ENCODE assay signal across 20 cellular contexts in the genomic region with DNA sequence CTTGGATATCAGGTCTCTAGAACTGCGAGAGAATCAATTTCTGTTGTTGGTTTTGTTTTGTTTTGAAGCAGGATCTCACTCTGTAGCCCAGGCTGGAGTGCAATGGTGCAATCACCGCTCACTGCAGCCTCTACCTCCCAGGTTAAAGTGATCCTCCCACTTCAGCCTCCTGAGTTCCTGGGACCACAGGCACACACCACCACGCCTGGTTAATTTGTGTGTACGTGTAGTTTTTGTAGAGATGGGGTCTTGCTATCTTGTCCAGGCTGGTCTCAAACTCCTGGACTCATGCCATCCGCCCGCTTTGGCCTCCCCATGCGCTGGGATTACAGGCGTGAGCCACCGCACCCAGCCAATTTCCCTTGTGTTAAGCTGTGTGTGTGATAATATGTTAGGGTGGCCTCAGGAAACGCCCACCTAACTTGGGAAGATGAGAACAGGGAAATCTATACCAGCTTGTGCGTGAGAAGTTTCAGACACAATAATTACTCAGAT.
A peak's percentile ranks its signal among the peaks of the same experiment; 100 is the strongest.
DNase-seq lines count a peak whose midpoint lies in the region; ATAC-seq, FAIRE-seq and TF ChIP-seq lines count a peak whose summit lies in the region.
"Had no signal": no experiment of that assay in that cellular context is flagged by ENCODE, and none has a peak within 500 bp of the region (broad histone marks: within the 10 kb centered on the region; RNA-seq: fewer than 3 reads in every experiment).

No MANE protein-coding gene starts in this region.

- H3K9ac ChIP-seq in kidney (ENCODE audit: low read length in 2 of 2) = no peak overlapping the region

- no peak overlapping the region for H3K4me3 ChIP-seq in right cardiac atrium (ENCODE audit: low read length)
- H3K4me3 ChIP-seq in left ventricle myocardium inferior = no peak overlapping the region
- H3K4me3 ChIP-seq in kidney (ENCODE audit: low read length in 2 of 2) = no peak overlapping the region

- H3K9me3 ChIP-seq in right cardiac atrium (ENCODE audit: control insufficient read depth, low read length) = no peaks in the 10 kb centered on the region
- H3K9me3 ChIP-seq in left ventricle myocardium inferior (replicated peaks) = peaks cover 18% of the 10 kb centered on the region
- H3K9me3 ChIP-seq in kidney (ENCODE audit: control insufficient read depth in 1 of 2, low read length in 2 of 2) = peaks cover 0 to 4% of the 10 kb centered on the region in 2 donors

- POLR2A ChIA-PET in T-cell (lab: Charles Lee) = no interaction called here

- H3K4me1 ChIP-seq in right cardiac atrium (ENCODE audit: control insufficient read depth, insufficient read depth, low read length) (no peaks in the 10 kb centered on the region), left ventricle myocardium inferior (peaks cover 7% of the 10 kb centered on the region), kidney (ENCODE audit: control insufficient read depth in 1 of 2, insufficient read depth in 1 of 2, low read depth in 1 of 2, low read length in 2 of 2) (peaks cover 0 to 8% of the 10 kb centered on the region in 2 donors)

- H3K27me3 ChIP-seq in right cardiac atrium (ENCODE audit: control insufficient read depth, insufficient read depth) (no peaks in the 10 kb centered on the region), left ventricle myocardium inferior (ENCODE audit: low read depth) (peaks cover 16% of the 10 kb centered on the region)
- H3K27me3 ChIP-seq: BE2C had no signal

- no peak overlapping the region for H3K4me3 Mint-ChIP-seq in activated naive CD8-positive, alpha-beta T cell treated with anti-CD3 and anti-CD28 coated beads, Interleukin-2, amount 50 U/mL, for 24 hours
- H3K4me3 Mint-ChIP-seq in T-cell = no peak overlapping the region
- H3K4me3 Mint-ChIP-seq: CD4-positive, CD25-positive, alpha-beta regulatory T cell; CD8-positive, alpha-beta memory T cell; H9 had no signal

- TF ChIP-seq CTCF in left ventricle myocardium inferior (IDR thresholded peaks at IDR 0.05; ENCODE audit: borderline replicate concordance) (no peak), kidney (IDR thresholded peaks at IDR 0.05; ENCODE audit: borderline replicate concordance, extremely low read depth, insufficient read depth) (no peak)

- peaks cover 7% of the 10 kb centered on the region for H3K27me3 Mint-ChIP-seq in activated naive CD8-positive, alpha-beta T cell treated with anti-CD3 and anti-CD28 coated beads, Interleukin-2, amount 50 U/mL, for 24 hours
- peaks cover 10 to 20% of the 10 kb centered on the region in 2 donors for H3K27me3 Mint-ChIP-seq in T-cell

- no peak for ATAC-seq in right cardiac atrium
- ATAC-seq in activated naive CD8-positive, alpha-beta T cell treated with anti-CD3 and anti-CD28 coated beads, Interleukin-2, amount 50 U/mL, for 24 hours = no peak
- ATAC-seq in T-cell (replicated peaks in 1 of 4) = no peak
- ATAC-seq: HepG2 had no signal

- FAIRE-seq in kidney (lab: Jason Lieb, UNC) = no peak
- FAIRE-seq: A204.1, G401.6, GM12891, GM19239, H1, HepG2 had no signal

- H3K4me1 Mint-ChIP-seq in activated naive CD8-positive, alpha-beta T cell treated with anti-CD3 and anti-CD28 coated beads, Interleukin-2, amount 50 U/mL, for 24 hours = peaks cover 4% of the 10 kb centered on the region
- peaks cover 0 to 6% (median 2%) of the 10 kb centered on the region in 3 donors for H3K4me1 Mint-ChIP-seq in T-cell

- no peaks in the 10 kb centered on the region for H3K36me3 ChIP-seq in left ventricle myocardium inferior
- H3K36me3 ChIP-seq in kidney (ENCODE audit: control insufficient read depth in 1 of 2, insufficient read depth in 2 of 2, low read length in 2 of 2) = no peaks in the 10 kb centered on the region
- H3K36me3 ChIP-seq: BE2C had no signal

- CTCF ChIA-PET in T-cell (lab: Charles Lee) = no interaction called here

- peak overlapping the region; percentile 13 for H3K27ac Mint-ChIP-seq in activated naive CD8-positive, alpha-beta T cell treated with anti-CD3 and anti-CD28 coated beads, Interleukin-2, amount 50 U/mL, for 24 hours
- H3K27ac Mint-ChIP-seq in T-cell = no peak overlapping the region
- H3K27ac Mint-ChIP-seq: H9 had no signal

- H3K27ac ChIP-seq in right cardiac atrium (ENCODE audit: low read length) = no peak overlapping the region
- H3K27ac ChIP-seq in left ventricle myocardium inferior (replicated peaks) = no peak overlapping the region
- H3K27ac ChIP-seq in kidney (ENCODE audit: low read depth in 2 of 2, low read length in 2 of 2) = no peak overlapping the region

- no peaks in the 10 kb centered on the region for H3K36me3 Mint-ChIP-seq in activated naive CD8-positive, alpha-beta T cell treated with anti-CD3 and anti-CD28 coated beads, Interleukin-2, amount 50 U/mL, for 24 hours (ENCODE audit: low read depth)
- no peaks in the 10 kb centered on the region for H3K36me3 Mint-ChIP-seq in T-cell
- H3K36me3 Mint-ChIP-seq: CD4-positive, CD25-positive, alpha-beta regulatory T cell; CD8-positive, alpha-beta memory T cell had no signal

- H3K9me3 Mint-ChIP-seq in activated naive CD8-positive, alpha-beta T cell treated with anti-CD3 and anti-CD28 coated beads, Interleukin-2, amount 50 U/mL, for 24 hours = no peaks in the 10 kb centered on the region
- peaks cover 0 to 4% (median 0%) of the 10 kb centered on the region in 3 donors for H3K9me3 Mint-ChIP-seq in T-cell

- DNase-seq in right cardiac atrium (peak in 2 of 3 donors; percentile 23 to 24), left ventricle myocardium inferior (no peak), kidney (peak; percentile 39), T-cell (no peak), T-helper 9 cell (no peak)
- no peak for DNase-seq in activated naive CD8-positive, alpha-beta T cell treated with anti-CD3 and anti-CD28 coated beads, Interleukin-2, amount 50 U/mL, for 24 hours
- DNase-seq: ACHN; BE2C; C1 segment of cervical spinal cord; CD4-positive, CD25-positive, alpha-beta regulatory T cell; CD8-positive, alpha-beta memory T cell; COR-L47; DMS 273 treated with DMSO at 0.1 percent for 48 hours; H9 had no signal

- intact Hi-C loops in right cardiac atrium (cut with DNase I) (loop anchor here in 1 of 4 donors (10.0 kb wide), 1 partner anchor 338 kb away; a partner anchor contains a TSS), left ventricle myocardium inferior (cut with micrococcal nuclease) (no loop called here), kidney (cut with DNase I) (no loop called here)

- 97% methylated on average over 11 of the region's 11 CpGs for WGBS in right cardiac atrium

Comparison
In these comparisons a context has a peak if more than half of its experiments do, and no peak if none do; other contexts are left out.
1. DNase-seq: peak in right cardiac atrium (2 of 3) and kidney (single experiment); none in left ventricle myocardium inferior (single experiment), activated naive CD8-positive, alpha-beta T cell treated with anti-CD3 and anti-CD28 coated beads, Interleukin-2, amount 50 U/mL, for 24 hours (single experiment), T-cell (0 of 34) and T-helper 9 cell (single experiment).